18 cellular contexts compared by ENCODE assay signal in the genomic region with DNA sequence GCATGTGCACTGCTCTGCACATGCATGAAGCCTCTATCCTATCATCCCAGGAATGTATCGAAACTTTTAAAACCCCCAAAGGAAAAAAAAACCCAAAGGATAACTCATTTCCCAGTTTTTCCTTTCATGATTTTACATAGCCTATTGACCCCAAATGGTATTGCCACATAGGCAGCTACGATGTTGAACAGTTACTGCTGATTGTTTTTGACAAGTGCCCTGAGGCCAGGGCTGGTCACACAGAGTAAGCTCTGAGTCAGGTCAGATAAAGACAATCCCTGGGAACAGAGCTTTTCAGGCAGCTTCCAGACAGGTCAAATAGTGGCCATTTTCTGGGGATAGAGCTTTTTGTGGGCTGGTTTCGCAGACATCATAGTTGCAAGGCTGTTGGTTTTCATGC. TPM values are rescaled to one million over a fixed set of nuclear protein-coding genes. Genes with fewer than 3 reads are reported as not detected.
A peak's percentile ranks its signal among the peaks of the same experiment; 100 is the strongest.
DNase-seq lines count a peak whose midpoint lies in the region; ATAC-seq and TF ChIP-seq lines count a peak whose summit lies in the region.
"Had no signal": no experiment of that assay in that cellular context is flagged by ENCODE, and none has a peak within 500 bp of the region (broad histone marks: within the 10 kb centered on the region; RNA-seq: fewer than 3 reads in every experiment).

No MANE protein-coding gene starts in this region.

- no peak overlapping the region for H3K4me3 Mint-ChIP-seq in MCF 10A (ENCODE audit: unreplicated experiment)
- H3K4me3 Mint-ChIP-seq: IgD-negative memory B cell had no signal

- H2AFZ ChIP-seq in mammary epithelial cell (ENCODE audit: low read depth, low read length) = no peak overlapping the region

- peaks cover 6% of the 10 kb centered on the region for H3K9me3 ChIP-seq in mammary epithelial cell (replicated peaks; ENCODE audit: insufficient read depth, low read length)
- peaks cover 35% of the 10 kb centered on the region for H3K9me3 ChIP-seq in adipocyte (ENCODE audit: control insufficient read depth, low read length)

- in situ Hi-C loops in mammary epithelial cell (cut with MboI; ENCODE audit: low sequenced_read_pairs in 2 of 2) = no loop called here

- H3K4me3 ChIP-seq in mammary epithelial cell (replicated peaks in 1 of 3; ENCODE audit: insufficient read depth in 1 of 3, low read depth in 2 of 3, low read length in 3 of 3) (no peak overlapping the region), adipocyte (ENCODE audit: low read length) (no peak overlapping the region)
- H3K4me3 ChIP-seq: BLaER1 treated with 17β-estradiol and CSF1 and Interleukin-3, amounts not matched to agents 10 nM and 100 nM had no signal

- H3K27ac Mint-ChIP-seq in MCF 10A (ENCODE audit: low read depth, unreplicated experiment) = no peak overlapping the region

- H3K9ac ChIP-seq in mammary epithelial cell (ENCODE audit: insufficient read depth, low read length) (no peak overlapping the region), adipocyte (ENCODE audit: low read length) (no peak overlapping the region)
- H3K9ac ChIP-seq: BLaER1 treated with 17β-estradiol and CSF1 and Interleukin-3, amounts not matched to agents 10 nM and 100 nM had no signal

- H3K9me3 Mint-ChIP-seq in MCF 10A (ENCODE audit: unreplicated experiment) = peaks cover 9% of the 10 kb centered on the region

- peaks cover 30% of the 10 kb centered on the region for H3K27me3 Mint-ChIP-seq in MCF 10A (ENCODE audit: insufficient read depth, unreplicated experiment)

- H3K36me3 Mint-ChIP-seq in MCF 10A (ENCODE audit: insufficient read depth, unreplicated experiment) = no peaks in the 10 kb centered on the region

- H3K36me3 ChIP-seq in mammary epithelial cell (ENCODE audit: insufficient read depth, low read length) = no peaks in the 10 kb centered on the region
- H3K36me3 ChIP-seq in adipocyte (ENCODE audit: control insufficient read depth, insufficient read depth, low read length, severe bottlenecking) = no peaks in the 10 kb centered on the region
- H3K36me3 ChIP-seq: BLaER1 treated with 17β-estradiol and CSF1 and Interleukin-3, amounts not matched to agents 10 nM and 100 nM had no signal

- H3K27ac ChIP-seq in mammary epithelial cell (ENCODE audit: insufficient read depth, low read depth, low read length) = no peak overlapping the region
- H3K27ac ChIP-seq: BLaER1 treated with 17β-estradiol and CSF1 and Interleukin-3, amounts not matched to agents 10 nM and 100 nM had no signal

- H3K4me2 ChIP-seq in mammary epithelial cell (ENCODE audit: insufficient read depth, low read depth, low read length) = no peak overlapping the region
- H3K4me2 ChIP-seq: BLaER1 treated with 17β-estradiol and CSF1 and Interleukin-3, amounts not matched to agents 10 nM and 100 nM had no signal

- H3K4me1 ChIP-seq in mammary epithelial cell (ENCODE audit: insufficient read depth, low read length) (no peaks in the 10 kb centered on the region), adipocyte (ENCODE audit: control insufficient read depth, insufficient read depth, low read length) (peaks cover 10% of the 10 kb centered on the region)

- POLR2A ChIA-PET in MCF 10A (lab: Yijun Ruan, JAX) = interaction anchor here (0.6 kb wide), 1 partner anchor 423 kb away, joined by 3 read pairs; no protein-coding TSS in a partner anchor

- 71% methylated on average over 3 of the region's 3 CpGs for WGBS in mammary epithelial cell (ENCODE audit: low coverage, missing lambda C conversion rate)

- TF ChIP-seq CTCF in mammary epithelial cell (conservative IDR thresholded peaks at IDR 0.05 in 1 of 2, IDR thresholded peaks at IDR 0.05 in 1 of 2; ENCODE audit: extremely low read depth in 1 of 2, insufficient read depth in 1 of 2, low read depth in 1 of 2, low read length in 2 of 2) (no peak), MCF 10A (IDR thresholded peaks at IDR 0.05; ENCODE audit: unreplicated experiment) (no peak), GM20000 (IDR thresholded peaks at IDR 0.05; ENCODE audit: extremely low read depth, missing control alignments) (no peak)

- dilution Hi-C loops in mammary epithelial cell (cut with HindIII; ENCODE audit: low sequenced_read_pairs) = no loop called here

- ATAC-seq in esophagus mucosa = peak; percentile 66

- no peaks in the 10 kb centered on the region for H3K4me1 Mint-ChIP-seq in MCF 10A (ENCODE audit: insufficient read depth, unreplicated experiment)

- no peaks in the 10 kb centered on the region for H3K27me3 ChIP-seq in mammary epithelial cell (ENCODE audit: insufficient read depth, low read length)
- H3K27me3 ChIP-seq in adipocyte (replicated peaks; ENCODE audit: control insufficient read depth, insufficient read depth, low read length) = peaks cover 9% of the 10 kb centered on the region
- H3K27me3 ChIP-seq: BLaER1 treated with 17β-estradiol and CSF1 and Interleukin-3, amounts not matched to agents 10 nM and 100 nM had no signal

- CTCF ChIA-PET in mammary epithelial cell (lab: Charles Lee; ENCODE audit: low non-redundant PET) (no interaction called here), MCF 10A (lab: Yijun Ruan, JAX) (interaction anchor here (0.8 kb wide), 2 partner anchors 19 to 77 kb away, joined by 3 read pairs; no protein-coding TSS in a partner anchor)

- no peaks in the 10 kb centered on the region for H3K79me2 ChIP-seq in mammary epithelial cell (ENCODE audit: insufficient read depth, low read length)

- BruUV-seq in mammary epithelial cell (replicated peaks; lab: Mats Ljungman, UMichigan) = no TSS peak
- BruUV-seq in MCF 10A (replicated peaks; lab: Mats Ljungman, UMichigan) = no TSS peak

- no peaks in the 10 kb centered on the region for H4K20me1 ChIP-seq in mammary epithelial cell (ENCODE audit: insufficient read depth, low read length)
- H4K20me1 ChIP-seq: BLaER1 treated with 17β-estradiol and CSF1 and Interleukin-3, amounts not matched to agents 10 nM and 100 nM had no signal

- DNase-seq in mammary epithelial cell (peak; percentile 52), MCF 10A (ENCODE audit: unreplicated experiment) (no peak), adipocyte (ENCODE audit: low read depth) (peak; percentile 58), GM20000 (ENCODE audit: low spot score) (no peak), posterior vena cava (ENCODE audit: low spot score) (no peak), NCI-H187 treated with DMSO at 0.1 percent for 48 hours (lab: John Stamatoyannopoulos, UW) (no peak), NCI-H748 (lab: John Stamatoyannopoulos, UW; ENCODE audit: unreplicated experiment) (no peak)
- DNase-seq: DMS 273 treated with DMSO at 0.1 percent for 48 hours, NCI-H146, NCI-H2107, NCI-H345, NCI-H526 treated with DMSO at 0.1 percent for 48 hours had no signal

- intact Hi-C loops in mammary epithelial cell (cut with micrococcal nuclease) = no loop called here
- intact Hi-C loops in MCF 10A (cut with micrococcal nuclease) = no loop called here
- intact Hi-C loops in posterior vena cava (cut with DNase I) = no loop called here

RNA-seq across cellular contexts. Expression of a gene that starts 52.1 kb away (rescaled TPM):
- total RNA-seq in mammary epithelial cell (not detected), MCF 10A (2022) (not detected in 2 replicates), esophagus mucosa (not detected), posterior vena cava (not detected)
- not detected for polyA plus RNA-seq in mammary epithelial cell
- polyA minus RNA-seq in mammary epithelial cell = not detected
- total RNA-seq: A172, H4, HT-29 had no signal
- polyA plus RNA-seq: IgD-negative memory B cell had no signal

Comparison
In these comparisons a context has a peak if more than half of its experiments do, and no peak if none do; other contexts are left out.
1. DNase-seq: peak in mammary epithelial cell (single experiment) and adipocyte (single experiment); none in MCF 10A (single experiment), GM20000 (single experiment), posterior vena cava (single experiment), NCI-H187 treated with DMSO at 0.1 percent for 48 hours (single experiment) and NCI-H748 (single experiment).